In the genomic region with DNA sequence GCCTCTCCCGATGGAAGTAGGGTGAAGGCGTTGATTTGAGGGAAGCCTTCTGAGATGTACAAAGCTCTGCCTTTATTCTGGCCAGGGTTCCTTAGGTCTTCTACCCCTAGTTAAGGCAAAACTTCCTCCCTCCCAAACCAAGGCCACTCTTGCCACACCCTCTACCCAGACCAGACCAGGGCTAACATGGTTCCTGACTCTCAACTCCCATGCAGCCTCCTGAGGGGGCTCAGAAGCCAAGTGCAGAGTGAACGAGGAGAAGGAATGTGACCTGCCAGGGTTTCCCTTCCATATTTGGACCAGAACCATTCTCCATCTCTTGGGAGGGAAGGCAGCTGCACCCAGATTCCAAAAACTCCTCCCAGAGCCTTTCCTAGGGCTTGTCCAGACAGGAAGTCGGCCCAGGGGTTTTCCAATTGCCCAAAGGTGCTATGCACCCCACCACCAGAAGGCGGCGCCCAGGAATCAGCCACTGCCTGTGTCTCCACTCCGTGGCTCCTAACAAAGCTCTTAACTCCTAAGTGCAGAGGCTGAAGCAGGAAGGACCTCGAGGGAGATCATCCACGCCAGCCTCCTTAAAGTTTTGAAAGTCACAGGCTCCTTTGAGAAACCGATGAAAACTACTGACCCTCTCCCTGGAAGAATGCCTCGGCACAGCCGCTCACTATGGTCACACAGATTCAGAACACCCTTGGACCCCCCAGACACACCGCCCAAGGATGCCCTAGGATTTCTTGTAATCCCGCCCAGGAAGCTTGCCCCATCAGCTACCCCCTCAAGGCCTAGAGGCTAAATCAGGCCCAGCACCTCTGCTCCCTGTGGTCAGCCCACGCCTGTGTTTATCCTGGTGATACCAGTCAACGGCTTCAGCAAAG, we compare ENCODE assay signal across 8 cellular contexts.
A peak's percentile ranks its signal among the peaks of the same experiment; 100 is the strongest.
DNase-seq lines count a peak whose midpoint lies in the region; ATAC-seq and TF ChIP-seq lines count a peak whose summit lies in the region.

No MANE protein-coding gene starts in this region.

- H3K27me3 ChIP-seq in HL-60 (ENCODE audit: insufficient read depth, poor library complexity, severe bottlenecking) (no peaks in the 10 kb centered on the region), PC-3 (ENCODE audit: low read length) (no peaks in the 10 kb centered on the region), psoas muscle (ENCODE audit: insufficient read depth in 3 of 3, low read length in 2 of 3) (no peaks in the 10 kb centered on the region)

- no peaks in the 10 kb centered on the region for H3K9me2 ChIP-seq in PC-3 (replicated peaks; ENCODE audit: low read length)

- H3K4me3 ChIP-seq in HL-60 (replicated peaks; ENCODE audit: insufficient read depth, low read length) (no peak overlapping the region), PC-3 (ENCODE audit: low read length) (no peak overlapping the region), fibroblast of villous mesenchyme (ENCODE audit: low read depth, low read length) (no peak overlapping the region), psoas muscle (no peak overlapping the region)

- no peaks in the 10 kb centered on the region for H3K36me3 ChIP-seq in PC-3 (ENCODE audit: low read depth, low read length)
- no peaks in the 10 kb centered on the region for H3K36me3 ChIP-seq in psoas muscle (ENCODE audit: insufficient read depth in 1 of 2, low read depth in 1 of 2)

- POLR2A ChIA-PET in PC-3 (lab: Charles Lee; ENCODE audit: unreplicated experiment), result interaction anchor here (0.6 kb wide), 1 partner anchor 386 kb away, joined by 4 read pairs; no protein-coding TSS in a partner anchor

- CTCF ChIA-PET in PC-3 (lab: Charles Lee), result interaction anchor here (0.6 kb wide), 2 partner anchors 92 to 157 kb away, joined by 3 read pairs; no protein-coding TSS in a partner anchor

- DNase-seq in DMS153 (lab: John Stamatoyannopoulos, UW) (peak; percentile 43), HL-60 (ENCODE audit: low read depth in 1 of 2, low spot score in 1 of 2) (peak; percentile 17 to 75), PC-3 (peak; percentile 57), fibroblast of villous mesenchyme (ENCODE audit: low read depth) (peak; percentile 61), psoas muscle (peak; percentile 43 to 65), omental fat pad (ENCODE audit: low spot score) (no peak)
- DNase-seq in activated T-cell treated with anti-CD3 and anti-CD28 coated beads, Interleukin-2, amount 50 U/mL, for 48 hours, result peak; percentile 81 to 83

- H3F3A ChIP-seq in PC-3 (ENCODE audit: low read length, unreplicated experiment), result no peaks in the 10 kb centered on the region

- H2AFZ ChIP-seq in PC-3 (ENCODE audit: low read length), result no peak overlapping the region

- no peaks in the 10 kb centered on the region for H4K20me1 ChIP-seq in PC-3 (ENCODE audit: low read length)

- H3K9me3 ChIP-seq in PC-3 (ENCODE audit: low read length), result no peaks in the 10 kb centered on the region
- H3K9me3 ChIP-seq in psoas muscle, result no peaks in the 10 kb centered on the region

- no peaks in the 10 kb centered on the region for H3K4me1 ChIP-seq in PC-3 (ENCODE audit: insufficient read depth, low read length)
- no peaks in the 10 kb centered on the region for H3K4me1 ChIP-seq in psoas muscle

- ATAC-seq in PC-3, result peak; percentile 86
- ATAC-seq in psoas muscle, result peak; percentile 74 to 85 (median 80)
- no peak for ATAC-seq in GM18867 (IDR thresholded peaks at IDR 0.05; ENCODE audit: unreplicated experiment)
- ATAC-seq in omental fat pad (ENCODE audit: low FRiP score), result no peak

- 60 to 65% (median 63%) methylated on average over 16 of the region's 16 CpGs for WGBS in psoas muscle, 3 donors

- intact Hi-C loops in PC-3 (cut with micrococcal nuclease) (loop anchor here (1.0 kb wide), 1 partner anchor 250 kb away; no protein-coding TSS in a partner anchor), psoas muscle (cut with DNase I) (loop anchor here (2.0 to 10.0 kb wide), 4 partner anchors 155 to 672 kb away; no protein-coding TSS in a partner anchor)

- peak; percentile 100 for TF ChIP-seq CTCF in HL-60 (IDR thresholded peaks at IDR 0.05; ENCODE audit: insufficient read depth, low read length)
- peak; percentile 60 for TF ChIP-seq CTCF in PC-3 (conservative IDR thresholded peaks at IDR 0.05; ENCODE audit: low read depth, low read length)
- TF ChIP-seq CTCF in fibroblast of villous mesenchyme (IDR thresholded peaks at IDR 0.05; ENCODE audit: insufficient read depth, low read depth, low read length), result peak; percentile 75
- peak; percentile 75 for TF ChIP-seq CTCF in psoas muscle (IDR thresholded peaks at IDR 0.05)
- TF ChIP-seq CTCF in omental fat pad (IDR thresholded peaks at IDR 0.05), result no peak

- BruUV-seq in PC-3 (replicated peaks; lab: Mats Ljungman, UMichigan), result no TSS peak

- H3K4me2 ChIP-seq in PC-3 (ENCODE audit: low read length), result no peak overlapping the region

- no peak overlapping the region for H3K9ac ChIP-seq in PC-3 (ENCODE audit: low read length)

- no peak overlapping the region for H3K27ac ChIP-seq in HL-60 (replicated peaks)
- no peak overlapping the region for H3K27ac ChIP-seq in PC-3 (ENCODE audit: low read length)
- H3K27ac ChIP-seq in psoas muscle, result no peak overlapping the region

- H3K79me2 ChIP-seq in PC-3 (ENCODE audit: low read length), result no peaks in the 10 kb centered on the region

Comparison
In these comparisons a context has a peak if more than half of its experiments do, and no peak if none do; other contexts are left out.
1. CTCF ChIP-seq: peak in HL-60 (single experiment), PC-3 (single experiment), fibroblast of villous mesenchyme (single experiment) and psoas muscle (single experiment); none in omental fat pad (0 of 3).
2. ATAC-seq: peak in PC-3 (single experiment) and psoas muscle (4 of 4); none in GM18867 (single experiment) and omental fat pad (single experiment).